16 cellular contexts compared by ENCODE assay signal in genomic region chr4:130125468-130125867, GRCh38.
DNase-seq lines count a peak whose midpoint lies in the region; TF ChIP-seq lines count a peak whose summit lies in the region.
"Had no signal": no experiment of that assay in that cellular context is flagged by ENCODE, and none has a peak within 500 bp of the region (broad histone marks: within the 10 kb centered on the region; RNA-seq: fewer than 3 reads in every experiment).

No MANE protein-coding gene starts in this region.

- in situ Hi-C loops in GM23248 (cut with MboI), result no loop called here

- H2AFZ ChIP-seq in GM23248 (no peak overlapping the region), hepatocyte (no peak overlapping the region)

- H4K20me1 ChIP-seq in GM23248 (ENCODE audit: insufficient read depth) (no peaks in the 10 kb centered on the region), hepatocyte (ENCODE audit: insufficient read depth, poor library complexity, severe bottlenecking) (no peaks in the 10 kb centered on the region)

- H3K4me1 ChIP-seq in adipocyte (ENCODE audit: control insufficient read depth, insufficient read depth, low read length) (peaks cover 6% of the 10 kb centered on the region), GM23248 (ENCODE audit: insufficient read depth) (no peaks in the 10 kb centered on the region), hepatocyte (ENCODE audit: insufficient read depth) (no peaks in the 10 kb centered on the region)

- H3K79me2 ChIP-seq in GM23248 (ENCODE audit: insufficient read depth), result no peaks in the 10 kb centered on the region
- H3K79me2 ChIP-seq in hepatocyte, result no peaks in the 10 kb centered on the region

- 37 to 43% methylated on average over 5 of the region's 5 CpGs for WGBS in GM23248 (ENCODE audit: low coverage in 1 of 2, low lambda C conversion rate in 2 of 2, missing lambda C conversion rate in 2 of 2), 2 experiments
- 85% methylated on average over 5 of the region's 5 CpGs for WGBS in hepatocyte (ENCODE audit: low lambda C conversion rate, missing lambda C conversion rate)

- H3K4me2 ChIP-seq in GM23248 (ENCODE audit: unreplicated experiment) (no peak overlapping the region), hepatocyte (no peak overlapping the region)

- TF ChIP-seq CTCF in hepatocyte (IDR thresholded peaks at IDR 0.05; ENCODE audit: poor library complexity), result no peak

- peak overlapping the region; percentile 8 for H3K9ac ChIP-seq in adipocyte (ENCODE audit: low read length)
- H3K9ac ChIP-seq in GM23248, result no peak overlapping the region

- peaks cover 3% of the 10 kb centered on the region for H3K9me3 ChIP-seq in adipocyte (ENCODE audit: control insufficient read depth, low read length)
- H3K9me3 ChIP-seq in GM23248 (ENCODE audit: low read depth), result no peaks in the 10 kb centered on the region
- no peaks in the 10 kb centered on the region for H3K9me3 ChIP-seq in hepatocyte (ENCODE audit: low read depth)

- H3K9me2 ChIP-seq in GM23248 (ENCODE audit: insufficient read depth) (no peaks in the 10 kb centered on the region), hepatocyte (replicated peaks; ENCODE audit: insufficient read depth) (no peaks in the 10 kb centered on the region)

- H3K36me3 ChIP-seq in adipocyte (ENCODE audit: control insufficient read depth, insufficient read depth, low read length, severe bottlenecking) (no peaks in the 10 kb centered on the region), GM23248 (ENCODE audit: low read depth) (no peaks in the 10 kb centered on the region), hepatocyte (replicated peaks; ENCODE audit: insufficient read depth, low read depth) (no peaks in the 10 kb centered on the region)

- H3K4me3 ChIP-seq in adipocyte (ENCODE audit: low read length) (no peak overlapping the region), GM23248 (no peak overlapping the region), hepatocyte (no peak overlapping the region)

- H3K27ac ChIP-seq in GM23248, result no peak overlapping the region
- no peak overlapping the region for H3K27ac ChIP-seq in hepatocyte
- H3K27ac ChIP-seq: HL-60 had no signal

- H3K27me3 ChIP-seq in adipocyte (replicated peaks; ENCODE audit: control insufficient read depth, insufficient read depth, low read length), result no peaks in the 10 kb centered on the region
- H3K27me3 ChIP-seq in GM23248 (replicated peaks; ENCODE audit: insufficient read depth), result no peaks in the 10 kb centered on the region
- no peaks in the 10 kb centered on the region for H3K27me3 ChIP-seq in hepatocyte

- no peaks in the 10 kb centered on the region for H3F3A ChIP-seq in GM23248 (ENCODE audit: insufficient read depth)

- DNase-seq in adipocyte (ENCODE audit: low read depth) (no peak), cerebellum (ENCODE audit: low spot score) (peak; percentile 1), midbrain (lab: John Stamatoyannopoulos, UW) (peak; percentile 26), stromal cell of bone marrow (ENCODE audit: low read depth) (peak; percentile 10), DMS 273 (lab: John Stamatoyannopoulos, UW; ENCODE audit: unreplicated experiment) (no peak), GM23248 (no peak), hepatocyte (ENCODE audit: low spot score) (no peak)
- DNase-seq: EL; Kasumi-1; MM.1S; NCI-H1092 treated with DMSO at 0.1 percent for 48 hours; NCI-H1930; NCI-H526 treated with DMSO at 0.1 percent for 48 hours; NK-92 treated with Interleukin-12 subunit alpha and Interleukin-12 subunit beta, amount 100 ng/mL, for 24 hours; RPMI8226 had no signal

Comparison
In these comparisons a context has a peak if more than half of its experiments do, and no peak if none do; other contexts are left out.
1. DNase-seq: peak in cerebellum (single experiment), midbrain (single experiment) and stromal cell of bone marrow (single experiment); none in adipocyte (single experiment), DMS 273 (single experiment), GM23248 (single experiment) and hepatocyte (single experiment).